8 cellular contexts compared by ENCODE assay signal in genomic region chr6:43516697-43517502, GRCh38. TPM values are rescaled to one million over a fixed set of nuclear protein-coding genes. Genes with fewer than 3 reads are reported as not detected.
DNase-seq lines count a peak whose midpoint lies in the region; ATAC-seq and TF ChIP-seq lines count a peak whose summit lies in the region.

Gene POLR1C (plus strand): TSS chr6:43517089. CDS start chr6:43517110, 21 bp downstream.
Gene YIPF3 (minus strand): TSS chr6:43516926. CDS start chr6:43516807, 119 bp downstream.

- CTCF ChIA-PET in AG04449 (lab: Yijun Ruan, JAX), result interaction anchor here (0.9 to 3.7 kb wide), 6 partner anchors 10 to 255 kb away, joined by 3 to 47 read pairs (median 6); no protein-coding TSS in a partner anchor
- CTCF ChIA-PET in mammary epithelial cell (lab: Charles Lee; ENCODE audit: low non-redundant PET), result interaction anchor here (0.6 to 0.7 kb wide), 2 partner anchors 15 to 253 kb away, joined by 4 to 6 read pairs; no protein-coding TSS in a partner anchor

- in situ Hi-C loops in mammary epithelial cell (cut with MboI; ENCODE audit: low sequenced_read_pairs in 2 of 2), result no loop called here

- H3K9ac ChIP-seq in mammary epithelial cell (ENCODE audit: insufficient read depth, low read length) (peak within 1 kb of the TSS; percentile 98), smooth muscle cell (ENCODE audit: low read depth) (peak within 1 kb of the TSS; percentile 96)

- DNase-seq in AG04449 (ENCODE audit: low read depth, low spot score) (peak; percentile 81), NCI-H2196 treated with DMSO at 0.1 percent for 48 hours (lab: John Stamatoyannopoulos, UW; ENCODE audit: unreplicated experiment) (peak; percentile 96), mammary epithelial cell (peak; percentile 97), iPS-NIHi11 (ENCODE audit: low spot score) (peak; percentile 96), smooth muscle cell (lab: John Stamatoyannopoulos, UW; ENCODE audit: unreplicated experiment) (peak; percentile 86)

- WGBS in mammary epithelial cell (ENCODE audit: low coverage, missing lambda C conversion rate), result 1% methylated on average over 42 of the region's 57 CpGs
- WGBS in smooth muscle cell (ENCODE audit: low lambda C conversion rate), result under 1% methylated on average over 57 of the region's 57 CpGs

- H3K4me2 ChIP-seq in mammary epithelial cell (ENCODE audit: insufficient read depth, low read depth, low read length) (peak within 1 kb of the TSS; percentile 87), smooth muscle cell (peak within 1 kb of the TSS; percentile 97)

- H3K27me3 ChIP-seq in mammary epithelial cell (ENCODE audit: insufficient read depth, low read length), result no peaks in the 10 kb centered on the region
- no peaks in the 10 kb centered on the region for H3K27me3 ChIP-seq in smooth muscle cell (ENCODE audit: low read depth)

- peaks cover 28% of the 10 kb centered on the region for H3F3A ChIP-seq in smooth muscle cell (ENCODE audit: low read depth)

- dilution Hi-C loops in mammary epithelial cell (cut with HindIII; ENCODE audit: low sequenced_read_pairs), result no loop called here

- peak within 1 kb of the TSS; percentile 96 for H3K27ac ChIP-seq in VCaP
- H3K27ac ChIP-seq in mammary epithelial cell (ENCODE audit: insufficient read depth, low read depth, low read length), result peak within 1 kb of the TSS; percentile 91
- peak within 1 kb of the TSS; percentile 87 for H3K27ac ChIP-seq in smooth muscle cell (ENCODE audit: low read depth)

- intact Hi-C loops in mammary epithelial cell (cut with micrococcal nuclease), result loop anchor here (5.0 to 10.0 kb wide), 2 partner anchors 345 to 558 kb away; partner anchors contain the start of gene SRF

- POLR2A ChIA-PET in AG04449 (lab: Yijun Ruan, JAX), result interaction anchor here (0.6 to 1.4 kb wide), 7 partner anchors 9 to 253 kb away, joined by 3 to 4 read pairs (median 3); partner anchors contain the start of genes GTPBP2, VEGFA and ZNF318

- no peaks in the 10 kb centered on the region for H3K9me3 ChIP-seq in mammary epithelial cell (replicated peaks; ENCODE audit: insufficient read depth, low read length)
- H3K9me3 ChIP-seq in smooth muscle cell (replicated peaks; ENCODE audit: low read depth), result no peaks in the 10 kb centered on the region

- H3K36me3 ChIP-seq in mammary epithelial cell (ENCODE audit: insufficient read depth, low read length) (peaks cover 28% of the 10 kb centered on the region), smooth muscle cell (ENCODE audit: low read depth) (peaks cover 9% of the 10 kb centered on the region)

- H3K4me3 ChIP-seq in AG04449 (ENCODE audit: low read depth, low read length) (peak within 1 kb of the TSS; percentile 100), mammary epithelial cell (replicated peaks in 1 of 3; ENCODE audit: insufficient read depth in 1 of 3, low read depth in 2 of 3, low read length in 3 of 3) (peak within 1 kb of the TSS; percentile 76 to 98 (median 93)), smooth muscle cell (peak within 1 kb of the TSS; percentile 79)

- ATAC-seq in GM18873 (IDR thresholded peaks at IDR 0.05; ENCODE audit: low FRiP score, unreplicated experiment), result peak; percentile 78
- ATAC-seq in HG03139 (IDR thresholded peaks at IDR 0.05; ENCODE audit: unreplicated experiment), result peak; percentile 62

- H2AFZ ChIP-seq in mammary epithelial cell (ENCODE audit: low read depth, low read length), result peak within 1 kb of the TSS; percentile 90
- peak within 1 kb of the TSS; percentile 84 for H2AFZ ChIP-seq in smooth muscle cell (ENCODE audit: low read depth)

- H3K4me1 ChIP-seq in mammary epithelial cell (ENCODE audit: insufficient read depth, low read length) (peaks cover 17% of the 10 kb centered on the region), smooth muscle cell (ENCODE audit: low read depth) (peaks cover 19% of the 10 kb centered on the region)

- TSS peak; percentile 66 for BruUV-seq in mammary epithelial cell (replicated peaks; lab: Mats Ljungman, UMichigan)

- peaks cover 71% of the 10 kb centered on the region for H3K79me2 ChIP-seq in mammary epithelial cell (ENCODE audit: insufficient read depth, low read length)
- peaks cover 43% of the 10 kb centered on the region for H3K79me2 ChIP-seq in smooth muscle cell (ENCODE audit: low read depth)

- H4K20me1 ChIP-seq in mammary epithelial cell (ENCODE audit: insufficient read depth, low read length) (no peaks in the 10 kb centered on the region), smooth muscle cell (ENCODE audit: low read depth) (peaks cover 26% of the 10 kb centered on the region)

- no peak for TF ChIP-seq CTCF in AG04449 (IDR thresholded peaks at IDR 0.05; ENCODE audit: insufficient read depth, low read length, missing control alignments)
- TF ChIP-seq CTCF in VCaP (conservative IDR thresholded peaks at IDR 0.05), result no peak
- no peak for TF ChIP-seq CTCF in mammary epithelial cell (conservative IDR thresholded peaks at IDR 0.05 in 1 of 2, IDR thresholded peaks at IDR 0.05 in 1 of 2; ENCODE audit: extremely low read depth in 1 of 2, insufficient read depth in 1 of 2, low read depth in 1 of 2, low read length in 2 of 2)
- TF ChIP-seq CTCF in smooth muscle cell (IDR thresholded peaks at IDR 0.05; ENCODE audit: borderline replicate concordance, insufficient read depth, poor library complexity, severe bottlenecking), result no peak

RNA-seq across cellular contexts. Expression of gene POLR1C, which starts in this region (rescaled TPM):
- total RNA-seq in mammary epithelial cell (10 to 100 TPM; 28.2 to 50.5 TPM), smooth muscle cell (27.0 and 33.4 TPM in 2 replicates)
- polyA plus RNA-seq in mammary epithelial cell (63.6 TPM), smooth muscle cell (21.0 and 39.8 TPM in 2 replicates)
- polyA minus RNA-seq in mammary epithelial cell, result 200 TPM

RNA-seq across cellular contexts. Expression of gene YIPF3, which starts in this region (rescaled TPM):
- total RNA-seq in mammary epithelial cell (10 to 100 TPM; 71.2 to 83.8 TPM), smooth muscle cell (145 and 199 TPM in 2 replicates)
- polyA plus RNA-seq in mammary epithelial cell (112 TPM), smooth muscle cell (181 and 182 TPM in 2 replicates)
- polyA minus RNA-seq in mammary epithelial cell, result 104 TPM

Comparison
In these comparisons a context has a peak if more than half of its experiments do, and no peak if none do; other contexts are left out.
1. Peak in every context shown above with its lines: DNase-seq, ATAC-seq, H3K4me3 ChIP-seq and H3K27ac ChIP-seq.